Comparison of ENCODE assay signal across 12 cellular contexts in genomic region chr7:108581655-108582491, GRCh38. TPM values are rescaled to one million over a fixed set of nuclear protein-coding genes. Genes with fewer than 3 reads are reported as not detected.
A peak's percentile ranks its signal among the peaks of the same experiment; 100 is the strongest.
DNase-seq lines count a peak whose midpoint lies in the region; ATAC-seq, FAIRE-seq and TF ChIP-seq lines count a peak whose summit lies in the region.
"Had no signal": no experiment of that assay in that cellular context is flagged by ENCODE, and none has a peak within 500 bp of the region (broad histone marks: within the 10 kb centered on the region; RNA-seq: fewer than 3 reads in every experiment).

No MANE protein-coding gene starts in this region.

- H2BK20ac ChIP-seq in H9 (ENCODE audit: low read depth, low read length, poor library complexity, severe bottlenecking) = peak overlapping the region; percentile 94

- peaks cover 7% of the 10 kb centered on the region for H3K4me1 ChIP-seq in H9 (ENCODE audit: insufficient read depth, low read length)
- H3K4me1 ChIP-seq: adrenal gland had no signal

- no peak overlapping the region for H3K23ac ChIP-seq in H9 (ENCODE audit: insufficient read length, low read depth, low read length)

- no peak overlapping the region for H3K9ac ChIP-seq in H9 (ENCODE audit: extremely low read depth, insufficient read length, low read length)

- H3K9me3 Mint-ChIP-seq in H9 = peaks cover 15 to 18% of the 10 kb centered on the region in 2 experiments
- H3K9me3 Mint-ChIP-seq: effector memory CD8-positive, alpha-beta T cell had no signal

- H4K91ac ChIP-seq in H9 (ENCODE audit: insufficient read length, low read depth, low read length) = no peak overlapping the region

- H2AK5ac ChIP-seq in H9 (ENCODE audit: insufficient read length, low read length) = no peak overlapping the region

- no peaks in the 10 kb centered on the region for H3K23me2 ChIP-seq in H9 (ENCODE audit: insufficient read length, low read depth, low read length, poor library complexity, severe bottlenecking)

- H3K79me1 ChIP-seq in H9 (ENCODE audit: insufficient read depth, low read depth, low read length, poor library complexity, severe bottlenecking) = no peaks in the 10 kb centered on the region

- H3T11ph ChIP-seq in H9 (ENCODE audit: low read length) = peak overlapping the region; percentile 80

- H3K4me2 ChIP-seq in H9 (ENCODE audit: insufficient read depth, insufficient read length, low read length) = peak overlapping the region; percentile 40

- peaks cover 14% of the 10 kb centered on the region for H3K9me3 ChIP-seq in H9 (ENCODE audit: control insufficient read depth, low read depth, low read length)
- H3K9me3 ChIP-seq: adrenal gland had no signal

- H2BK120ac ChIP-seq in H9 (ENCODE audit: low read depth, low read length, poor library complexity, severe bottlenecking) = no peak overlapping the region

- peak overlapping the region; percentile 33; the same call in 1 of the 2 replicates for H3K4ac ChIP-seq in H9 (ENCODE audit: low read depth, low read length)

- H3K36me3 Mint-ChIP-seq in H9 (ENCODE audit: insufficient read depth in 1 of 3, low read depth in 3 of 3) = peaks cover 25 to 32% (median 29%) of the 10 kb centered on the region in 3 experiments

- H4K8ac ChIP-seq in H9 (replicated peaks; ENCODE audit: insufficient read length, low read depth, low read length) = no peak overlapping the region

- peak overlapping the region; percentile 65 to 96 (median 93); a peak in 6 of 7 replicates for H3K27ac Mint-ChIP-seq in H9
- H3K27ac Mint-ChIP-seq: activated B cell treated with CpG ODN at 0.5 μM for 24 hours; effector memory CD8-positive, alpha-beta T cell had no signal

- H2BK5ac ChIP-seq in H9 (ENCODE audit: insufficient read length, low read length) = peak overlapping the region; percentile 23

- peaks cover 2% of the 10 kb centered on the region; the same call in 1 of the 2 replicates for H3K27me3 Mint-ChIP-seq in H9 (ENCODE audit: low read depth)
- H3K27me3 Mint-ChIP-seq: effector memory CD8-positive, alpha-beta T cell had no signal

- ATAC-seq in SK-N-SH treated with all-trans-retinoic acid at 6 μM for 48 hours (peak; percentile 82), GM19467 (IDR thresholded peaks at IDR 0.05; ENCODE audit: unreplicated experiment) (no peak)
- ATAC-seq: effector memory CD8-positive, alpha-beta T cell had no signal

- peak overlapping the region; percentile 18 for H2AFZ ChIP-seq in H9 (ENCODE audit: low read length)

- DNase-seq in H9 (peak; percentile 46), iPS-NIHi11 (ENCODE audit: low spot score) (peak; percentile 53), retinal pigment epithelial cell (ENCODE audit: low read depth) (peak; percentile 31), GM12892 (ENCODE audit: insufficient read length) (no peak), caudate nucleus (lab: John Stamatoyannopoulos, UW) (no peak)
- DNase-seq: activated B cell treated with CpG ODN at 0.5 μM for 24 hours; adrenal gland; effector memory CD8-positive, alpha-beta T cell; NCI-H1436 treated with DMSO at 0.1 percent for 48 hours had no signal

- H3K4me1 Mint-ChIP-seq in H9 = peaks cover 18 to 20% of the 10 kb centered on the region in 2 experiments

- no peak overlapping the region for H4K5ac ChIP-seq in H9 (ENCODE audit: insufficient read length, low read depth, low read length)

- no peaks in the 10 kb centered on the region for H4K20me1 ChIP-seq in H9 (ENCODE audit: control insufficient read depth, insufficient read depth, insufficient read length)

- TF ChIP-seq POLR2A in GM12892 (IDR thresholded peaks at IDR 0.05; ENCODE audit: low read depth, low read length) = no peak

- no peak overlapping the region for H3K4me3 Mint-ChIP-seq in H9
- H3K4me3 Mint-ChIP-seq: activated B cell treated with CpG ODN at 0.5 μM for 24 hours; effector memory CD8-positive, alpha-beta T cell had no signal

- H3K56ac ChIP-seq in H9 (ENCODE audit: insufficient read length, low read depth, low read length) = no peak overlapping the region

- H3K14ac ChIP-seq in H9 (ENCODE audit: insufficient read depth, low read length) = no peak overlapping the region

- peak overlapping the region; percentile 43 for H3K18ac ChIP-seq in H9 (ENCODE audit: insufficient read length, low read depth, low read length)

- no peak overlapping the region for H3K4me3 ChIP-seq in retinal pigment epithelial cell (ENCODE audit: low read length)
- H3K4me3 ChIP-seq: adrenal gland, SK-N-MC had no signal

- no peak overlapping the region for H2BK15ac ChIP-seq in H9 (ENCODE audit: low read depth, low read length)

- no peaks in the 10 kb centered on the region for H3K79me2 ChIP-seq in H9 (ENCODE audit: insufficient read depth, low read length)

- H3K27me3 ChIP-seq in H9 (ENCODE audit: insufficient read depth, low read length) = no peaks in the 10 kb centered on the region
- H3K27me3 ChIP-seq: adrenal gland had no signal

- no peak overlapping the region for H2BK12ac ChIP-seq in H9 (ENCODE audit: insufficient read length, low read depth, low read length)

- FAIRE-seq in GM12892 (lab: Jason Lieb, UNC) = no peak

- TF ChIP-seq CTCF in H9 (conservative IDR thresholded peaks at IDR 0.05) = no peak
- TF ChIP-seq CTCF in retinal pigment epithelial cell (conservative IDR thresholded peaks at IDR 0.05; ENCODE audit: low read depth, low read length) = no peak

- H3K27ac ChIP-seq in H9 (ENCODE audit: insufficient read length, low read depth, low read length) = peak overlapping the region; percentile 80
- no peak overlapping the region for H3K27ac ChIP-seq in caudate nucleus (ENCODE audit: low read depth, low read length)
- H3K27ac ChIP-seq: adrenal gland, SK-N-MC had no signal

- no CpG with 5 or more reads among the region's 4 CpGs for WGBS in H9 (ENCODE audit: extremely low coverage, insufficient read length, low lambda C conversion rate)

TF ChIP-seq in SK-N-SH treated with all-trans-retinoic acid at 6 μM for 48 hours, 23 proteins besides CTCF, POLR2A, EP300 and RAD21 (continues in another document):
- TF ChIP-seq ARNTL (CRISPR knock-in tag; IDR thresholded peaks at IDR 0.05; ENCODE audit: borderline replicate concordance, low read depth) (no peak), CSRNP3 (CRISPR knock-in tag; IDR thresholded peaks at IDR 0.05) (no peak), TCF4 (CRISPR knock-in tag; IDR thresholded peaks at IDR 0.05; ENCODE audit: borderline replicate concordance) (no peak), PPARA (CRISPR knock-in tag; IDR thresholded peaks at IDR 0.05; ENCODE audit: borderline replicate concordance) (no peak), ZNF70 (CRISPR knock-in tag; IDR thresholded peaks at IDR 0.05) (no peak), RARB (CRISPR knock-in tag; IDR thresholded peaks at IDR 0.05) (no peak), ESRRG (CRISPR knock-in tag; IDR thresholded peaks at IDR 0.05) (no peak), ZFP3 (CRISPR knock-in tag; IDR thresholded peaks at IDR 0.05) (no peak), ZNF565 (CRISPR knock-in tag; conservative IDR thresholded peaks at IDR 0.05; ENCODE audit: low read depth) (no peak), ISL1 (CRISPR knock-in tag; IDR thresholded peaks at IDR 0.05) (no peak), ZNF8 (CRISPR knock-in tag; IDR thresholded peaks at IDR 0.05) (no peak), TOX (CRISPR knock-in tag; IDR thresholded peaks at IDR 0.05; ENCODE audit: borderline replicate concordance) (no peak)
- TF ChIP-seq, protein P1, sequence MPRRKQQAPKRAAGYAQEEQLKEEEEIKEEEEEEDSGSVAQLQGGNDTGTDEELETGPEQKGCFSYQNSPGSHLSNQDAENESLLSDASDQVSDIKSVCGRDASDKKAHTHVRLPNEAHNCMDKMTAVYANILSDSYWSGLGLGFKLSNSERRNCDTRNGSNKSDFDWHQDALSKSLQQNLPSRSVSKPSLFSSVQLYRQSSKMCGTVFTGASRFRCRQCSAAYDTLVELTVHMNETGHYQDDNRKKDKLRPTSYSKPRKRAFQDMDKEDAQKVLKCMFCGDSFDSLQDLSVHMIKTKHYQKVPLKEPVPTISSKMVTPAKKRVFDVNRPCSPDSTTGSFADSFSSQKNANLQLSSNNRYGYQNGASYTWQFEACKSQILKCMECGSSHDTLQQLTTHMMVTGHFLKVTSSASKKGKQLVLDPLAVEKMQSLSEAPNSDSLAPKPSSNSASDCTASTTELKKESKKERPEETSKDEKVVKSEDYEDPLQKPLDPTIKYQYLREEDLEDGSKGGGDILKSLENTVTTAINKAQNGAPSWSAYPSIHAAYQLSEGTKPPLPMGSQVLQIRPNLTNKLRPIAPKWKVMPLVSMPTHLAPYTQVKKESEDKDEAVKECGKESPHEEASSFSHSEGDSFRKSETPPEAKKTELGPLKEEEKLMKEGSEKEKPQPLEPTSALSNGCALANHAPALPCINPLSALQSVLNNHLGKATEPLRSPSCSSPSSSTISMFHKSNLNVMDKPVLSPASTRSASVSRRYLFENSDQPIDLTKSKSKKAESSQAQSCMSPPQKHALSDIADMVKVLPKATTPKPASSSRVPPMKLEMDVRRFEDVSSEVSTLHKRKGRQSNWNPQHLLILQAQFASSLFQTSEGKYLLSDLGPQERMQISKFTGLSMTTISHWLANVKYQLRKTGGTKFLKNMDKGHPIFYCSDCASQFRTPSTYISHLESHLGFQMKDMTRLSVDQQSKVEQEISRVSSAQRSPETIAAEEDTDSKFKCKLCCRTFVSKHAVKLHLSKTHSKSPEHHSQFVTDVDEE (CRISPR knock-in tag; IDR thresholded peaks at IDR 0.05) = no peak

RNA-seq across cellular contexts. Expression of gene DNAJB9, which starts 12.2 kb away (rescaled TPM):
- total RNA-seq in H9 (2021) = 11.3 TPM in 2 replicates
- 8.6 TPM for polyA plus RNA-seq in GM12892 (2012; ENCODE audit: missing spikeins)

RNA-seq across cellular contexts. Expression of gene THAP5, which starts 12.4 kb away (rescaled TPM):
- 18.3 and 20.6 TPM in 2 replicates for total RNA-seq in H9 (2021)
- 15.8 TPM for polyA plus RNA-seq in GM12892 (2012; ENCODE audit: missing spikeins)

RNA-seq across cellular contexts. Expression of gene PNPLA8, which starts 55.9 kb away (rescaled TPM):
- total RNA-seq in H9 (2021) = 10.7 and 11.7 TPM in 2 replicates
- polyA plus RNA-seq in GM12892 (2012; ENCODE audit: missing spikeins) = 10.8 TPM

Comparison
In these comparisons a context has a peak if more than half of its experiments do, and no peak if none do; other contexts are left out.
1. DNase-seq: peak in H9 (single experiment), iPS-NIHi11 (single experiment) and retinal pigment epithelial cell (single experiment); none in GM12892 (single experiment) and caudate nucleus (0 of 61).